In genomic region chr19:13097331-13098258, GRCh38 we compare ENCODE assay signal across 9 cellular contexts. TPM values are rescaled to one million over a fixed set of nuclear protein-coding genes. Genes with fewer than 3 reads are reported as not detected.
DNase-seq lines count a peak whose midpoint lies in the region; ATAC-seq, FAIRE-seq and TF ChIP-seq lines count a peak whose summit lies in the region.
"Had no signal": no experiment of that assay in that cellular context is flagged by ENCODE, and none has a peak within 500 bp of the region (broad histone marks: within the 10 kb centered on the region; RNA-seq: fewer than 3 reads in every experiment).

No MANE protein-coding gene starts in this region.

- H3K4me3 ChIP-seq in Caco-2 (ENCODE audit: low read depth, low read length) (no peak overlapping the region; the same call in 1 of the 2 replicates), H1 (ENCODE audit: extremely low read depth in 1 of 4, insufficient read depth in 2 of 4, low read depth in 3 of 4, low read length in 4 of 4) (peak overlapping the region in 1 of 4 experiments; percentile 58; a peak in 2 of 8 replicates), ovary (peak overlapping the region; percentile 39)

- H3K9me3 Mint-ChIP-seq in Caco-2 (ENCODE audit: unreplicated experiment): no peaks in the 10 kb centered on the region

- H4K20me1 ChIP-seq in H1 (replicated peaks in 1 of 2; ENCODE audit: control insufficient read depth in 1 of 2, insufficient read depth in 2 of 2, low read length in 2 of 2): peaks cover 2 to 16% of the 10 kb centered on the region in 2 experiments

- H3K9ac ChIP-seq in H1 (replicated peaks in 1 of 4; ENCODE audit: extremely low read depth in 1 of 4, low read depth in 3 of 4, low read length in 3 of 4): no peak overlapping the region

- H3K4me2 ChIP-seq in H1 (ENCODE audit: insufficient read depth in 1 of 2, low read depth in 2 of 2, low read length in 2 of 2): peak overlapping the region; percentile 28 to 85

- no peak overlapping the region for H4K91ac ChIP-seq in H1 (replicated peaks; ENCODE audit: insufficient read length, low read length)

- DNase-seq in Caco-2: no peak
- DNase-seq in RPMI8226: peak; percentile 51
- peak in 1 of 2 experiments; percentile 62 for DNase-seq in H1 (ENCODE audit: low read depth in 1 of 2, low spot score in 2 of 2)
- peak; percentile 55 to 83 (median 73) for DNase-seq in ovary
- no peak for DNase-seq in NCI-H2029 treated with DMSO at 0.1 percent for 48 hours (lab: John Stamatoyannopoulos, UW)
- no peak for DNase-seq in NCI-H2029 (lab: John Stamatoyannopoulos, UW)
- no peak for DNase-seq in ACHN

- H4K8ac ChIP-seq in H1 (ENCODE audit: extremely low read depth, insufficient read depth, low read length): no peak overlapping the region; the same call in 1 of the 2 replicates

- H2BK5ac ChIP-seq in H1 (ENCODE audit: low read depth, low read length): no peak overlapping the region

- H3K14ac ChIP-seq in H1 (ENCODE audit: insufficient read length): no peak overlapping the region

- no TSS peak for BruUV-seq in Caco-2 (replicated peaks; lab: Mats Ljungman, UMichigan)

- no peak overlapping the region for H3K23ac ChIP-seq in H1 (ENCODE audit: insufficient read length)

- H3K56ac ChIP-seq in H1 (replicated peaks; ENCODE audit: insufficient read length, low read depth, low read length): no peak overlapping the region

- H2BK15ac ChIP-seq in H1 (ENCODE audit: low read length): no peak overlapping the region

- H3K36me3 ChIP-seq in Caco-2 (ENCODE audit: control insufficient read depth, insufficient read depth, low read length) (no peaks in the 10 kb centered on the region), H1 (ENCODE audit: control insufficient read depth in 2 of 4, insufficient read depth in 4 of 4, low read length in 3 of 4) (no peaks in the 10 kb centered on the region), ovary (no peaks in the 10 kb centered on the region)

- H2AK5ac ChIP-seq in H1 (ENCODE audit: low read depth, low read length): no peak overlapping the region

- POLR2A ChIA-PET in Caco-2 (lab: Charles Lee): no interaction called here
- POLR2A ChIA-PET in H1 (lab: Charles Lee; ENCODE audit: partially characterized antibody): interaction anchor here (1.6 to 1.8 kb wide), 2 partner anchors 84 to 207 kb away, joined by 4 to 7 read pairs; partner anchors contain the start of gene GCDH

- no peaks in the 10 kb centered on the region for H3K36me3 Mint-ChIP-seq in Caco-2 (ENCODE audit: insufficient read depth, unreplicated experiment)

- no peak overlapping the region for H2BK20ac ChIP-seq in H1 (ENCODE audit: low read length)

- H3K79me2 ChIP-seq in H1 (ENCODE audit: control insufficient read depth in 1 of 2, insufficient read depth in 2 of 2, low read length in 2 of 2): no peaks in the 10 kb centered on the region

- no peak for TF ChIP-seq POLR2A in H1 (IDR thresholded peaks at IDR 0.05; ENCODE audit: control extremely low read depth in 1 of 2, low read depth in 2 of 2, low read length in 2 of 2)
- TF ChIP-seq POLR2A in ovary (IDR thresholded peaks at IDR 0.05): no peak

- no peak overlapping the region for H2BK12ac ChIP-seq in H1 (ENCODE audit: low read depth, low read length)

- TF ChIP-seq EP300 in H1 (IDR thresholded peaks at IDR 0.05; ENCODE audit: borderline replicate concordance in 1 of 2, low read depth in 2 of 2, low read length in 2 of 2) (no peak), ovary (IDR thresholded peaks at IDR 0.05) (no peak)

- TF ChIP-seq RAD21 in H1 (IDR thresholded peaks at IDR 0.05 in 1 of 2, conservative IDR thresholded peaks at IDR 0.05 in 1 of 2; ENCODE audit: low read depth in 2 of 2, low read length in 2 of 2): no peak

- H3K4me3 Mint-ChIP-seq in Caco-2 (ENCODE audit: unreplicated experiment): peak overlapping the region; percentile 27

- TF ChIP-seq CTCF in Caco-2 (IDR thresholded peaks at IDR 0.05; ENCODE audit: insufficient read depth in 1 of 2, low read depth in 1 of 2, low read length in 1 of 2, severe bottlenecking in 1 of 2, unreplicated experiment in 1 of 2) (no peak), H1 (IDR thresholded peaks at IDR 0.05; ENCODE audit: control extremely low read depth in 1 of 3, insufficient read depth in 1 of 3, low read depth in 1 of 3, low read length in 3 of 3) (no peak), ovary (IDR thresholded peaks at IDR 0.05) (no peak)

- H3K9me3 ChIP-seq in Caco-2 (no peaks in the 10 kb centered on the region), H1 (ENCODE audit: insufficient read depth in 2 of 2, low read depth in 1 of 2, low read length in 1 of 2) (no peaks in the 10 kb centered on the region), ovary (no peaks in the 10 kb centered on the region)

- H3K27me3 ChIP-seq in Caco-2 (replicated peaks; ENCODE audit: control insufficient read depth, insufficient read depth, low read length) (no peaks in the 10 kb centered on the region), H1 (replicated peaks in 1 of 4; ENCODE audit: control insufficient read depth in 3 of 4, extremely low read depth in 1 of 4, insufficient read depth in 3 of 4, low read length in 3 of 4) (peaks cover 33 to 92% (median 75%) of the 10 kb centered on the region in 4 experiments), ovary (no peaks in the 10 kb centered on the region)

- ATAC-seq in HG03039 (IDR thresholded peaks at IDR 0.05; ENCODE audit: unreplicated experiment): no peak
- ATAC-seq: SK-N-SH treated with all-trans-retinoic acid at 6 μM for 48 hours had no signal

- peaks cover 7% of the 10 kb centered on the region for H3K4me1 Mint-ChIP-seq in Caco-2 (ENCODE audit: low read depth, unreplicated experiment)

- H3K27ac Mint-ChIP-seq in Caco-2 (ENCODE audit: unreplicated experiment): no peak overlapping the region

- H2AFZ ChIP-seq in H1 (ENCODE audit: low read length): no peak overlapping the region

- H4K5ac ChIP-seq in H1 (ENCODE audit: insufficient read length, low read depth, low read length): no peak overlapping the region

- no peak for FAIRE-seq in H1 (lab: Jason Lieb, UNC)

- H2BK120ac ChIP-seq in H1 (replicated peaks; ENCODE audit: low read depth, low read length): no peak overlapping the region

- 9% methylated on average over 9 of the region's 71 CpGs; no CpG with 5 or more reads in 1 of the 2 experiments for WGBS in H1 (ENCODE audit: extremely low coverage in 1 of 2, insufficient coverage in 1 of 2, insufficient read length in 1 of 2, insufficient replicate concordance in 2 of 2, low coverage in 1 of 2, low lambda C conversion rate in 2 of 2, missing lambda C conversion rate in 1 of 2), 2 experiments
- 13 to 25% (median 14%) methylated on average over 45 to 71 of the region's 71 CpGs for WGBS in ovary, 3 donors

- H3K4me1 ChIP-seq in Caco-2 (peaks cover 5% of the 10 kb centered on the region), H1 (replicated peaks in 1 of 4; ENCODE audit: control insufficient read depth in 3 of 4, insufficient read depth in 4 of 4, low read length in 3 of 4) (peaks cover 0 to 22% (median 10%) of the 10 kb centered on the region in 4 experiments; a peak in 5 of 7 replicates), ovary (ENCODE audit: insufficient read depth) (peaks cover 8% of the 10 kb centered on the region)

- in situ Hi-C loops in ACHN (cut with HindIII; ENCODE audit: low pct_ligation_motif_present, low pct_unique_long_range_greater_than_20kb, low sequenced_read_pairs): no loop called here

- peaks cover 4% of the 10 kb centered on the region for H3K27me3 Mint-ChIP-seq in Caco-2 (ENCODE audit: insufficient read depth, unreplicated experiment)

- H3K4ac ChIP-seq in H1 (replicated peaks; ENCODE audit: insufficient read length, low read depth, low read length): no peak overlapping the region

- H3K18ac ChIP-seq in H1 (ENCODE audit: extremely low read depth, low read length): no peak overlapping the region

- H3K27ac ChIP-seq in H1 (ENCODE audit: low read depth, low read length) (no peak overlapping the region), ovary (peak overlapping the region; percentile 26 to 66)

- CTCF ChIA-PET in Caco-2 (lab: Charles Lee): interaction anchor here (4.3 kb wide), 1 partner anchor 120 kb away, joined by 64 read pairs; no protein-coding TSS in a partner anchor
- CTCF ChIA-PET in H1 (lab: Charles Lee; ENCODE audit: partially characterized antibody): interaction anchor here (4.2 to 48.8 kb wide), 5 partner anchors 19 to 119 kb away, joined by 38 to 1145 read pairs (median 141); no protein-coding TSS in a partner anchor

- peaks cover 6% of the 10 kb centered on the region; the same call in 1 of the 2 replicates for H3K23me2 ChIP-seq in H1 (ENCODE audit: low read depth, low read length)

- H3K79me1 ChIP-seq in H1 (ENCODE audit: low read depth, low read length): no peaks in the 10 kb centered on the region

- intact Hi-C loops in Caco-2 (cut with micrococcal nuclease; ENCODE audit: unreplicated experiment) (no loop called here), ovary (cut with DNase I) (loop anchor here in 1 of 4 donors (5.0 kb wide), 1 partner anchor 55 kb away; the partner anchor contains the start of genes IER2 and STX10)

RNA-seq across cellular contexts. Expression of gene LYL1, which starts 5.1 kb away (rescaled TPM):
- total RNA-seq in Caco-2 (2022) (0.35 and 0.59 TPM in 2 replicates), ovary (1 to 10 TPM; 2.9 to 7.4 (median 6.7) TPM)
- 0.58 and 0.65 TPM in 2 replicates for total RNA-seq in H1 (2021; fragmentation: NEBNext Ultra II Directional; extraction: Animal tissue kit (Norgen Biotek cat#: 25700))
- polyA plus RNA-seq in H1 (2011; rRNA removed) (0.76 and 1.0 TPM in 2 replicates), ovary (1 to 10 TPM in 1 of 2 donors, under 1 TPM in 1; 0.90 to 5.0 TPM)
- 0.62 TPM for polyA plus RNA-seq in H1 (2011; cell fraction: cytosol; rRNA removed)
- polyA plus RNA-seq in H1 (2011; cell fraction: nucleus; rRNA removed): 0.78 TPM
- polyA plus RNA-seq in H1 (2012, experiment 1 of 2): 0.23 to 0.67 TPM (median 0.39 TPM) in 4 replicates
- polyA plus RNA-seq in H1 (2012, experiment 2 of 2): 0.26 TPM
- 0.65 TPM for polyA plus RNA-seq in H1 (2013, experiment 1 of 2)
- polyA plus RNA-seq in H1 (2013, experiment 2 of 2): 0.52 TPM
- polyA minus RNA-seq in H1 (2011; rRNA and poly(A)+ RNA removed): 0.10 TPM in 1 of 2 replicates, not detected in the other
- polyA minus RNA-seq in H1 (2011; cell fraction: cytosol; rRNA and poly(A)+ RNA removed): 1.2 TPM
- 0.40 TPM for polyA minus RNA-seq in H1 (2011; cell fraction: nucleus; rRNA and poly(A)+ RNA removed)

RNA-seq across cellular contexts. Expression of gene TRMT1, which starts 18.9 kb away (rescaled TPM):
- total RNA-seq in Caco-2 (2022) (42.6 and 46.4 TPM in 2 replicates), ovary (10 to 100 TPM; 23.6 to 54.8 (median 38.7) TPM)
- total RNA-seq in H1 (2021; fragmentation: NEBNext Ultra II Directional; extraction: Animal tissue kit (Norgen Biotek cat#: 25700)): 96.6 and 99.3 TPM in 2 replicates
- polyA plus RNA-seq in H1 (2011; rRNA removed) (77.4 and 118 TPM in 2 replicates), ovary (10 to 100 TPM in 1 of 2 donors, 1 to 10 TPM in 1; 7.6 to 37.2 TPM)
- 94.9 TPM for polyA plus RNA-seq in H1 (2011; cell fraction: cytosol; rRNA removed)
- 298 TPM for polyA plus RNA-seq in H1 (2011; cell fraction: nucleus; rRNA removed)
- 66.0 to 95.2 TPM (median 84.7 TPM) in 4 replicates for polyA plus RNA-seq in H1 (2012, experiment 1 of 2)
- polyA plus RNA-seq in H1 (2012, experiment 2 of 2): 75.5 TPM
- polyA plus RNA-seq in H1 (2013, experiment 1 of 2): 69.1 TPM
- polyA plus RNA-seq in H1 (2013, experiment 2 of 2): 65.4 TPM
- polyA minus RNA-seq in H1 (2011; rRNA and poly(A)+ RNA removed): 38.6 and 46.1 TPM in 2 replicates
- polyA minus RNA-seq in H1 (2011; cell fraction: cytosol; rRNA and poly(A)+ RNA removed): 52.8 TPM
- polyA minus RNA-seq in H1 (2011; cell fraction: nucleus; rRNA and poly(A)+ RNA removed): 64.4 TPM

RNA-seq across cellular contexts. Expression of gene NACC1, which starts 20.5 kb away (rescaled TPM):
- total RNA-seq in Caco-2 (2022): 89.6 and 92.7 TPM in 2 replicates
- 226 and 234 TPM in 2 replicates for total RNA-seq in H1 (2021; fragmentation: NEBNext Ultra II Directional; extraction: Animal tissue kit (Norgen Biotek cat#: 25700))
- polyA plus RNA-seq in H1 (2011; rRNA removed): 301 and 541 TPM in 2 replicates
- polyA plus RNA-seq in H1 (2011; cell fraction: cytosol; rRNA removed): 204 TPM
- 367 TPM for polyA plus RNA-seq in H1 (2011; cell fraction: nucleus; rRNA removed)
- 72.2 to 138 TPM (median 120 TPM) in 4 replicates for polyA plus RNA-seq in H1 (2012, experiment 1 of 2)
- 144 TPM for polyA plus RNA-seq in H1 (2012, experiment 2 of 2)
- polyA plus RNA-seq in H1 (2013, experiment 1 of 2): 169 TPM
- 186 TPM for polyA plus RNA-seq in H1 (2013, experiment 2 of 2)
- 150 and 197 TPM in 2 replicates for polyA minus RNA-seq in H1 (2011; rRNA and poly(A)+ RNA removed)
- polyA minus RNA-seq in H1 (2011; cell fraction: cytosol; rRNA and poly(A)+ RNA removed): 187 TPM
- 126 TPM for polyA minus RNA-seq in H1 (2011; cell fraction: nucleus; rRNA and poly(A)+ RNA removed)
- 10 to 100 TPM in 6 of 7 donors, 1 to 10 TPM in 1; 5.1 to 31.4 (median 21.8) TPM for total RNA-seq in ovary
- polyA plus RNA-seq in ovary: 10 to 100 TPM in 1 of 2 donors, 1 to 10 TPM in 1; 3.2 to 14.8 TPM

RNA-seq across cellular contexts. Expression of gene STX10, which starts 52.6 kb away (rescaled TPM):
- 19.3 and 26.4 TPM in 2 replicates for total RNA-seq in Caco-2 (2022)
- total RNA-seq in H1 (2021; fragmentation: NEBNext Ultra II Directional; extraction: Animal tissue kit (Norgen Biotek cat#: 25700)): 50.8 and 53.0 TPM in 2 replicates
- polyA plus RNA-seq in H1 (2011; rRNA removed): 80.1 and 86.8 TPM in 2 replicates
- 88.9 TPM for polyA plus RNA-seq in H1 (2011; cell fraction: cytosol; rRNA removed)
- 146 TPM for polyA plus RNA-seq in H1 (2011; cell fraction: nucleus; rRNA removed)
- 58.8 to 94.1 TPM (median 80.2 TPM) in 4 replicates for polyA plus RNA-seq in H1 (2012, experiment 1 of 2)
- 81.1 TPM for polyA plus RNA-seq in H1 (2012, experiment 2 of 2)
- 48.9 TPM for polyA plus RNA-seq in H1 (2013, experiment 1 of 2)
- polyA plus RNA-seq in H1 (2013, experiment 2 of 2): 49.5 TPM
- polyA minus RNA-seq in H1 (2011; rRNA and poly(A)+ RNA removed): 44.8 and 47.0 TPM in 2 replicates
- 40.2 TPM for polyA minus RNA-seq in H1 (2011; cell fraction: cytosol; rRNA and poly(A)+ RNA removed)
- 36.6 TPM for polyA minus RNA-seq in H1 (2011; cell fraction: nucleus; rRNA and poly(A)+ RNA removed)
- 10 to 100 TPM; 36.5 to 54.8 (median 43.0) TPM for total RNA-seq in ovary
- polyA plus RNA-seq in ovary: 10 to 100 TPM; 15.3 to 57.8 TPM

RNA-seq across cellular contexts. Expression of gene IER2, which starts 52.6 kb away (rescaled TPM):
- total RNA-seq in Caco-2 (2022): 72.0 and 72.4 TPM in 2 replicates
- total RNA-seq in H1 (2021; fragmentation: NEBNext Ultra II Directional; extraction: Animal tissue kit (Norgen Biotek cat#: 25700)): 137 and 138 TPM in 2 replicates
- 84.5 and 151 TPM in 2 replicates for polyA plus RNA-seq in H1 (2011; rRNA removed)
- 66.0 TPM for polyA plus RNA-seq in H1 (2011; cell fraction: cytosol; rRNA removed)
- 110 TPM for polyA plus RNA-seq in H1 (2011; cell fraction: nucleus; rRNA removed)
- polyA plus RNA-seq in H1 (2012, experiment 1 of 2): 106 to 120 TPM (median 111 TPM) in 4 replicates
- polyA plus RNA-seq in H1 (2012, experiment 2 of 2): 92.0 TPM
- 105 TPM for polyA plus RNA-seq in H1 (2013, experiment 1 of 2)
- 105 TPM for polyA plus RNA-seq in H1 (2013, experiment 2 of 2)
- 6.0 and 9.9 TPM in 2 replicates for polyA minus RNA-seq in H1 (2011; rRNA and poly(A)+ RNA removed)
- polyA minus RNA-seq in H1 (2011; cell fraction: cytosol; rRNA and poly(A)+ RNA removed): 33.4 TPM
- 81.9 TPM for polyA minus RNA-seq in H1 (2011; cell fraction: nucleus; rRNA and poly(A)+ RNA removed)
- total RNA-seq in ovary: 100 to 1,000 TPM in 3 of 7 donors, 10 to 100 TPM in 4; 55.3 to 301 (median 82.8) TPM
- 10 to 100 TPM; 47.4 to 64.4 TPM for polyA plus RNA-seq in ovary

Comparison
In these comparisons a context has a peak if more than half of its experiments do, and no peak if none do; other contexts are left out.
1. DNase-seq: peak in RPMI8226 (single experiment) and ovary (5 of 5); none in Caco-2 (0 of 2), NCI-H2029 treated with DMSO at 0.1 percent for 48 hours (single experiment), NCI-H2029 (single experiment) and ACHN (single experiment).